8 cellular contexts compared by ENCODE assay signal in genomic region chr20:1118004-1118335, GRCh38. TPM values are rescaled to one million over a fixed set of nuclear protein-coding genes. Genes with fewer than 3 reads are reported as not detected.
A peak's percentile ranks its signal among the peaks of the same experiment; 100 is the strongest.
DNase-seq lines count a peak whose midpoint lies in the region; ATAC-seq and TF ChIP-seq lines count a peak whose summit lies in the region.

No MANE protein-coding gene starts in this region.

- H3K27ac ChIP-seq in dorsolateral prefrontal cortex, result peak overlapping the region; percentile 29 to 91 (median 77)

- no peak overlapping the region for H3K27ac Mint-ChIP-seq in nephron progenitor cell

- H3K4me3 ChIP-seq in BE2C (ENCODE audit: low read depth, low read length) (peak overlapping the region; percentile 54), LNCaP clone FGC (ENCODE audit: low read depth, low read length) (peak overlapping the region; percentile 75), dorsolateral prefrontal cortex (peak overlapping the region; percentile 59 to 100 (median 96))

- TF ChIP-seq CTCF in BE2C (IDR thresholded peaks at IDR 0.05; ENCODE audit: low read depth, low read length) (no peak), LNCaP clone FGC (IDR thresholded peaks at IDR 0.05; ENCODE audit: control insufficient read depth, extremely low read depth, insufficient read depth) (no peak), dorsolateral prefrontal cortex (IDR thresholded peaks at IDR 0.05 in 54 of 56, conservative IDR thresholded peaks at IDR 0.05 in 2 of 56; ENCODE audit: low read depth in 1 of 56, partially characterized antibody in 56 of 56) (no peak), nephron progenitor cell (IDR thresholded peaks at IDR 0.05) (no peak)

- peaks cover 52% of the 10 kb centered on the region for H3K4me1 Mint-ChIP-seq in nephron progenitor cell

- no peaks in the 10 kb centered on the region for H3K4me1 ChIP-seq in BE2C

- H3K4me3 Mint-ChIP-seq in nephron progenitor cell, result peak overlapping the region; percentile 96

- H3K9me3 ChIP-seq in BE2C, result no peaks in the 10 kb centered on the region

- H3K27me3 ChIP-seq in BE2C (no peaks in the 10 kb centered on the region), dorsolateral prefrontal cortex (no peaks in the 10 kb centered on the region)

- intact Hi-C loops in dorsolateral prefrontal cortex (cut with DNase I), result loop anchor here (2.0 to 10.0 kb wide), 3 partner anchors 97 to 349 kb away; partner anchors contain the start of gene NSFL1C (in 2 of the 2)

- no peak for ATAC-seq in HG02938 (IDR thresholded peaks at IDR 0.05; ENCODE audit: unreplicated experiment)

- no peaks in the 10 kb centered on the region for H3K36me3 ChIP-seq in BE2C

- DNase-seq in BE2C (no peak), LNCaP clone FGC (ENCODE audit: low read depth) (no peak), dorsolateral prefrontal cortex (no peak), nephron progenitor cell (no peak), nucleus accumbens (lab: John Stamatoyannopoulos, UW) (no peak)
- DNase-seq in activated CD4-positive, alpha-beta T cell treated with anti-CD3 and anti-CD28 coated beads, Interleukin-2, amount 50 U/mL, for 1 hour, result no peak
- no peak for DNase-seq in central memory CD4-positive, alpha-beta T cell

- H3K27me3 Mint-ChIP-seq in nephron progenitor cell (ENCODE audit: low read depth, poor library complexity), result peaks cover 22% of the 10 kb centered on the region

- peaks cover 8% of the 10 kb centered on the region for H3K36me3 Mint-ChIP-seq in nephron progenitor cell (ENCODE audit: low read depth)

- H3K9me3 Mint-ChIP-seq in nephron progenitor cell, result no peaks in the 10 kb centered on the region

RNA-seq across cellular contexts. Expression of gene PSMF1, which starts 0.4 kb away (rescaled TPM):
- 124 TPM for polyA plus RNA-seq in BE2C (2012; ENCODE audit: insufficient read depth, insufficient read length, low read depth)
- 100 to 1,000 TPM in 110 of 120 experiments, 10 to 100 TPM in 10; 72.6 to 177 (median 122) TPM for total RNA-seq in dorsolateral prefrontal cortex
